In genomic region chr6:24909281-24910216, GRCh38 we compare ENCODE assay signal across 8 cellular contexts. TPM values are rescaled to one million over a fixed set of nuclear protein-coding genes. Genes with fewer than 3 reads are reported as not detected.
DNase-seq lines count a peak whose midpoint lies in the region; ATAC-seq and TF ChIP-seq lines count a peak whose summit lies in the region.

No MANE protein-coding gene starts in this region.

- no peak for TF ChIP-seq CTCF in cardiac muscle cell (IDR thresholded peaks at IDR 0.05; ENCODE audit: low read depth, low read length)
- no peak for TF ChIP-seq CTCF in astrocyte of the cerebellum (IDR thresholded peaks at IDR 0.05; ENCODE audit: low read depth, low read length, missing control alignments)
- no peak for TF ChIP-seq CTCF in type B pancreatic cell (conservative IDR thresholded peaks at IDR 0.05)

- DNase-seq in cardiac muscle cell (ENCODE audit: low read depth in 1 of 2, low spot score in 1 of 2), result no peak
- no peak for DNase-seq in cardiac septum (ENCODE audit: low spot score)
- no peak for DNase-seq in astrocyte of the cerebellum (ENCODE audit: low read depth)
- no peak for DNase-seq in type B pancreatic cell (ENCODE audit: extremely low spot score, unreplicated experiment)
- DNase-seq in GM19238 (ENCODE audit: insufficient read length, low spot score), result no peak
- no peak for DNase-seq in stimulated activated naive CD4-positive, alpha-beta T cell treated with Interleukin-2 at 50 U/mL for 16 hours (lab: John Stamatoyannopoulos, UW)

- H3K4me3 Mint-ChIP-seq in type B pancreatic cell, result peak overlapping the region; percentile 87

- H3K9me3 Mint-ChIP-seq in type B pancreatic cell, result no peaks in the 10 kb centered on the region

- H3K27me3 ChIP-seq in cardiac muscle cell (peaks cover 20% of the 10 kb centered on the region), mucosa of stomach (ENCODE audit: control insufficient read depth, insufficient read depth, low read length) (peaks cover 39% of the 10 kb centered on the region)

- intact Hi-C loops in cardiac septum (cut with DNase I), result loop anchor here (5.0 kb wide), 1 partner anchor 52 kb away; no protein-coding TSS in a partner anchor

- in situ Hi-C loops in astrocyte of the cerebellum (cut with HindIII; ENCODE audit: low sequenced_read_pairs), result no loop called here

- peaks cover 37% of the 10 kb centered on the region for H3K4me1 Mint-ChIP-seq in type B pancreatic cell (ENCODE audit: unreplicated experiment)

- H3K27ac ChIP-seq in cardiac muscle cell, result no peak overlapping the region

- no peaks in the 10 kb centered on the region for H3K4me1 ChIP-seq in cardiac muscle cell (ENCODE audit: low read depth)
- H3K4me1 ChIP-seq in mucosa of stomach (ENCODE audit: control insufficient read depth, insufficient read depth, low read length), result peaks cover 14% of the 10 kb centered on the region

- H3K36me3 Mint-ChIP-seq in type B pancreatic cell, result no peaks in the 10 kb centered on the region

- ATAC-seq in HG03342 (IDR thresholded peaks at IDR 0.05; ENCODE audit: unreplicated experiment), result no peak

- no peak overlapping the region for H3K9ac ChIP-seq in mucosa of stomach (ENCODE audit: low read length)

- H3K36me3 ChIP-seq in cardiac muscle cell (no peaks in the 10 kb centered on the region), mucosa of stomach (ENCODE audit: control insufficient read depth, insufficient read depth, low read length) (no peaks in the 10 kb centered on the region)

- H3K27ac Mint-ChIP-seq in type B pancreatic cell, result peak overlapping the region; percentile 18

- H3K9me3 ChIP-seq in cardiac muscle cell (ENCODE audit: low read depth) (no peaks in the 10 kb centered on the region), mucosa of stomach (ENCODE audit: control insufficient read depth, low read length) (no peaks in the 10 kb centered on the region)

- H3K4me3 ChIP-seq in cardiac muscle cell (peak overlapping the region; percentile 66), astrocyte of the cerebellum (ENCODE audit: low read depth, low read length) (peak overlapping the region; percentile 54), mucosa of stomach (ENCODE audit: low read length) (peak overlapping the region; percentile 40)

- peaks cover 56% of the 10 kb centered on the region for H3K27me3 Mint-ChIP-seq in type B pancreatic cell

RNA-seq across cellular contexts. Expression of gene RIPOR2, which starts 26.2 kb away (rescaled TPM):
- total RNA-seq in cardiac muscle cell (4.8 and 6.9 TPM in 2 replicates), cardiac septum (11.2 TPM), type B pancreatic cell (ENCODE audit: low replicate concordance) (2.1 and 4.2 TPM in 2 replicates)
- polyA plus RNA-seq in cardiac muscle cell, result 2.2 and 4.4 TPM in 2 replicates
